In genomic region chr20:16775961-16776360, GRCh38 we compare ENCODE assay signal across 12 cellular contexts. TPM values are rescaled to one million over a fixed set of nuclear protein-coding genes. Genes with fewer than 3 reads are reported as not detected.
"Had no signal": no experiment of that assay in that cellular context is flagged by ENCODE, and none has a peak within 500 bp of the region (broad histone marks: within the 10 kb centered on the region; RNA-seq: fewer than 3 reads in every experiment).

No MANE protein-coding gene starts in this region.

- DNase-seq: GM23248, GOT3, H7, H9, HCEC 1CT, HFFc6 had no signal

- H3K9me3 ChIP-seq: HAP-1 had no signal

- FAIRE-seq: H1, H54 had no signal

- H3K4me3 ChIP-seq: GM23248, GM23338, HAP-1 had no signal

- H3K36me3 ChIP-seq: HAP-1 had no signal

- H2AFZ ChIP-seq: GM23248, GM23338 had no signal

- H3K9ac ChIP-seq: GM23248 had no signal

- H3K4me1 ChIP-seq: HAP-1 had no signal

- H3K27ac ChIP-seq: GM23248 had no signal

- H3K4me2 ChIP-seq: GM23338 had no signal

- ATAC-seq: GM23338, HCT116 had no signal

RNA-seq across cellular contexts. Expression of gene OTOR, which starts 27.8 kb away (rescaled TPM):
- total RNA-seq: GM23248, GM23338, H1, H4, H7, H9, HFFc6 had no signal
- polyA plus RNA-seq: GM23248, GM23338, H1 had no signal
